Comparison of ENCODE assay signal across 18 cellular contexts in genomic region chr1:1163538-1164070, GRCh38. TPM values are rescaled to one million over a fixed set of nuclear protein-coding genes. Genes with fewer than 3 reads are reported as not detected.
A peak's percentile ranks its signal among the peaks of the same experiment; 100 is the strongest.
DNase-seq lines count a peak whose midpoint lies in the region; FAIRE-seq and TF ChIP-seq lines count a peak whose summit lies in the region.
"Had no signal": no experiment of that assay in that cellular context is flagged by ENCODE, and none has a peak within 500 bp of the region (broad histone marks: within the 10 kb centered on the region; RNA-seq: fewer than 3 reads in every experiment).

No MANE protein-coding gene starts in this region.

- peak overlapping the region; percentile 99 for H3K9ac ChIP-seq in endocrine pancreas (ENCODE audit: control insufficient read depth, insufficient read depth, low read length)
- H3K9ac ChIP-seq in mesenchymal stem cell (ENCODE audit: low read length) = no peak overlapping the region

- H2AFZ ChIP-seq in mesenchymal stem cell (ENCODE audit: low read depth, low read length) = no peak overlapping the region

- TF ChIP-seq POLR2A in stomach (IDR thresholded peaks at IDR 0.05) = no peak

- H3K9me3 ChIP-seq in endocrine pancreas (ENCODE audit: control insufficient read depth, low read length) (no peaks in the 10 kb centered on the region), mesenchymal stem cell (ENCODE audit: control insufficient read depth, low read length) (no peaks in the 10 kb centered on the region), stomach (no peaks in the 10 kb centered on the region)
- H3K9me3 ChIP-seq: ascending aorta, neutrophil had no signal

- peak overlapping the region; percentile 2 for H2BK5ac ChIP-seq in mesenchymal stem cell (ENCODE audit: low read depth, low read length, poor library complexity, severe bottlenecking)

- 96% methylated on average over 33 of the region's 33 CpGs for WGBS in mesenchymal stem cell
- WGBS in stomach, 5 donors = 33 to 61% (median 36%) methylated on average over 12 to 33 of the region's 33 CpGs

- H2BK12ac ChIP-seq in mesenchymal stem cell (ENCODE audit: low read length in 2 of 2) = no peak overlapping the region

- TF ChIP-seq CTCF in stomach (IDR thresholded peaks at IDR 0.05) = no peak

- no peak for FAIRE-seq in urothelium cell line (lab: Jason Lieb, UNC)
- FAIRE-seq: islet of Langerhans had no signal

- H3K23ac ChIP-seq in mesenchymal stem cell (ENCODE audit: low read length in 2 of 2) = no peak overlapping the region

- peak overlapping the region; percentile 42 for H2AK5ac ChIP-seq in mesenchymal stem cell (ENCODE audit: low read length, severe bottlenecking)

- H3K4ac ChIP-seq in mesenchymal stem cell (ENCODE audit: low read depth in 1 of 2, low read length in 2 of 2) = no peak overlapping the region

- no peak overlapping the region for H2BK120ac ChIP-seq in mesenchymal stem cell (ENCODE audit: low read depth, low read length)

- H4K91ac ChIP-seq in mesenchymal stem cell (ENCODE audit: low read length) = no peak overlapping the region

- H3K36me3 ChIP-seq in endocrine pancreas (ENCODE audit: control insufficient read depth, insufficient read depth, low read length) = no peaks in the 10 kb centered on the region
- H3K36me3 ChIP-seq in mesenchymal stem cell (ENCODE audit: control insufficient read depth in 1 of 2, insufficient read depth in 2 of 2, low read depth in 1 of 2, low read length in 2 of 2) = peaks cover 0 to 34% of the 10 kb centered on the region in 2 experiments
- peaks cover 0 to 2% (median under 1%) of the 10 kb centered on the region in 4 donors for H3K36me3 ChIP-seq in stomach
- H3K36me3 ChIP-seq: ascending aorta, neutrophil had no signal

- H3K27ac ChIP-seq in mesenchymal stem cell (ENCODE audit: low read length, poor library complexity, severe bottlenecking) (peak overlapping the region; percentile 79), stomach (peak overlapping the region; percentile 93 to 97 (median 95)), substantia nigra (ENCODE audit: low read depth, low read length, poor library complexity, severe bottlenecking) (no peak overlapping the region)
- H3K27ac ChIP-seq: ascending aorta, neutrophil had no signal

- H3K27me3 ChIP-seq in endocrine pancreas (ENCODE audit: control insufficient read depth, insufficient read depth, low read length) (no peaks in the 10 kb centered on the region), mesenchymal stem cell (ENCODE audit: control insufficient read depth in 1 of 2, insufficient read depth in 1 of 2, low read length in 2 of 2) (peaks cover 0 to 68% of the 10 kb centered on the region in 2 experiments), stomach (peaks cover 3 to 59% (median 20%) of the 10 kb centered on the region in 3 donors)

- no peak overlapping the region for H3K14ac ChIP-seq in mesenchymal stem cell (ENCODE audit: low read length in 2 of 2)

- H3K79me1 ChIP-seq in mesenchymal stem cell (replicated peaks; ENCODE audit: low read length, poor library complexity, severe bottlenecking) = peaks cover 9% of the 10 kb centered on the region

- H2BK15ac ChIP-seq in mesenchymal stem cell (ENCODE audit: low read depth, poor library complexity, severe bottlenecking) = no peak overlapping the region

- H4K8ac ChIP-seq in mesenchymal stem cell (ENCODE audit: low read length) = no peak overlapping the region

- no peak for TF ChIP-seq EP300 in stomach (IDR thresholded peaks at IDR 0.05)

- H3K4me2 ChIP-seq in mesenchymal stem cell (ENCODE audit: low read length, poor library complexity, severe bottlenecking) = no peak overlapping the region

- intact Hi-C loops in stomach (cut with DNase I; ENCODE audit: low total_unique reads) = no loop called here

- H3K4me3 ChIP-seq in endocrine pancreas (ENCODE audit: control insufficient read depth, insufficient read depth, low read length) (peak overlapping the region; percentile 67), mesenchymal stem cell (ENCODE audit: insufficient read depth in 1 of 2, low read depth in 1 of 2, low read length in 2 of 2) (peak overlapping the region in 1 of 2 experiments; percentile 14), stomach (peak overlapping the region; percentile 41 to 63 (median 54))
- H3K4me3 ChIP-seq: ascending aorta had no signal

- H3K4me1 ChIP-seq in endocrine pancreas (ENCODE audit: control insufficient read depth, insufficient read depth, low read length) = no peaks in the 10 kb centered on the region
- H3K4me1 ChIP-seq in mesenchymal stem cell (ENCODE audit: control insufficient read depth, insufficient read depth, low read depth, low read length) = peaks cover 68% of the 10 kb centered on the region
- peaks cover 18 to 69% (median 57%) of the 10 kb centered on the region in 4 donors for H3K4me1 ChIP-seq in stomach

- DNase-seq in HT-29 (ENCODE audit: low spot score) (peak; percentile 58), mesenchymal stem cell (no peak), stomach (no peak), substantia nigra (lab: John Stamatoyannopoulos, UW) (no peak), urothelium cell line (ENCODE audit: low spot score) (no peak), NCI-H226 (no peak)
- no peak for DNase-seq in activated naive CD4-positive, alpha-beta T cell (lab: John Stamatoyannopoulos, UW)
- DNase-seq: activated CD4-positive, alpha-beta T cell treated with anti-CD3 and anti-CD28 coated beads, Interleukin-2, amount 50 U/mL, for 4 hours; dermis blood vessel endothelial cell; foreskin melanocyte; T-helper 9 cell had no signal

- H3K18ac ChIP-seq in mesenchymal stem cell (ENCODE audit: low read depth in 1 of 2, low read length in 2 of 2) = no peak overlapping the region

RNA-seq across cellular contexts. Expression of gene TTLL10, which starts 10.1 kb away (rescaled TPM):
- total RNA-seq in HT-29 (2014; rRNA removed; shearing (Covaris generic)) = 5.8 and 6.6 TPM in 2 replicates
- not detected for polyA plus RNA-seq in mesenchymal stem cell (2013, experiment 1 of 2)
- not detected for polyA plus RNA-seq in mesenchymal stem cell (2013, experiment 2 of 2)
- 1 to 10 TPM in 1 of 5 donors, not detected in 4; 6.4 TPM for total RNA-seq in stomach
- under 1 TPM in 2 of 3 donors, not detected in 1; 0.13 to 0.46 TPM for polyA plus RNA-seq in stomach
- total RNA-seq: activated T-helper 2 cell treated with anti-CD3 and anti-CD28 coated beads, Interferon-gamma antibody, Interleukin-2, Interleukin-4, amounts not matched to agents 10 μg/mL and 5 μg/mL and 100 μg/mL, durations not matched to agents 14 hours and 24 hours and 36 hours; ascending aorta; dermis blood vessel endothelial cell; M059J had no signal

RNA-seq across cellular contexts. Expression of gene TNFRSF18, which starts 42.8 kb away (rescaled TPM):
- total RNA-seq in HT-29 (2014; rRNA removed; shearing (Covaris generic)) = 0.42 TPM in 1 of 2 replicates, not detected in the other
- polyA plus RNA-seq in mesenchymal stem cell (2013, experiment 1 of 2) = not detected
- polyA plus RNA-seq in mesenchymal stem cell (2013, experiment 2 of 2) = not detected
- 10 to 100 TPM in 1 of 5 donors, 1 to 10 TPM in 1, not detected in 3; 1.7 to 11.9 TPM for total RNA-seq in stomach
- polyA plus RNA-seq in stomach = 1 to 10 TPM in 1 of 3 donors, under 1 TPM in 1, not detected in 1; 0.37 to 3.6 TPM
- total RNA-seq: ascending aorta, M059J, Right ventricle myocardium inferior had no signal

RNA-seq across cellular contexts. Expression of gene C1orf159, which starts 47.7 kb away (rescaled TPM):
- total RNA-seq in HT-29 (2014; rRNA removed; shearing (Covaris generic)) = 61.4 and 67.6 TPM in 2 replicates
- polyA plus RNA-seq in mesenchymal stem cell (2013, experiment 1 of 2) = 7.6 TPM
- 7.7 TPM for polyA plus RNA-seq in mesenchymal stem cell (2013, experiment 2 of 2)
- total RNA-seq in stomach = 10 to 100 TPM; 15.8 to 67.0 (median 33.8) TPM
- 10 to 100 TPM; 10.2 to 17.1 (median 12.8) TPM for polyA plus RNA-seq in stomach

RNA-seq across cellular contexts. Expression of gene TNFRSF4, which starts 50.3 kb away (rescaled TPM):
- not detected in 2 replicates for total RNA-seq in HT-29 (2014; rRNA removed; shearing (Covaris generic))
- 0.04 TPM for polyA plus RNA-seq in mesenchymal stem cell (2013, experiment 1 of 2)
- polyA plus RNA-seq in mesenchymal stem cell (2013, experiment 2 of 2) = 0.05 TPM
- under 1 TPM in 1 of 5 donors, not detected in 4; 0.55 TPM for total RNA-seq in stomach
- polyA plus RNA-seq in stomach = 1 to 10 TPM; 1.7 to 4.5 (median 4.2) TPM
- total RNA-seq: M059J had no signal
